9 cellular contexts compared by ENCODE assay signal in genomic region chr5:88884435-88884877, GRCh38. TPM values are rescaled to one million over a fixed set of nuclear protein-coding genes. Genes with fewer than 3 reads are reported as not detected.
A peak's percentile ranks its signal among the peaks of the same experiment; 100 is the strongest.
DNase-seq lines count a peak whose midpoint lies in the region; ATAC-seq, FAIRE-seq and TF ChIP-seq lines count a peak whose summit lies in the region.
"Had no signal": no experiment of that assay in that cellular context is flagged by ENCODE, and none has a peak within 500 bp of the region (broad histone marks: within the 10 kb centered on the region; RNA-seq: fewer than 3 reads in every experiment).

No MANE protein-coding gene starts in this region.

- H3K9me3 ChIP-seq in esophagus squamous epithelium (no peaks in the 10 kb centered on the region), prostate gland (no peaks in the 10 kb centered on the region)

- H3K4me1 ChIP-seq in esophagus squamous epithelium (peaks cover 0 to 49% (median 3%) of the 10 kb centered on the region in 3 donors), prostate gland (replicated peaks) (no peaks in the 10 kb centered on the region)

- CTCF ChIA-PET in RWPE1 (lab: Yijun Ruan, JAX) = interaction anchor here (0.7 to 0.8 kb wide), 2 partner anchors 9 to 89 kb away, joined by 3 to 9 read pairs; no protein-coding TSS in a partner anchor

- no peaks in the 10 kb centered on the region for H3K36me3 ChIP-seq in H7 (replicated peaks; ENCODE audit: control insufficient read depth, insufficient read depth, low read length)
- H3K36me3 ChIP-seq in esophagus squamous epithelium = no peaks in the 10 kb centered on the region
- no peaks in the 10 kb centered on the region for H3K36me3 ChIP-seq in prostate gland

- H3K27me3 ChIP-seq in H7 (ENCODE audit: control insufficient read depth, insufficient read depth, low read length) (peaks cover 30% of the 10 kb centered on the region), esophagus squamous epithelium (peaks cover 0 to 15% (median 0%) of the 10 kb centered on the region in 4 donors), prostate gland (replicated peaks; ENCODE audit: insufficient read depth) (no peaks in the 10 kb centered on the region)

- H3K4me3 ChIP-seq in H7 (ENCODE audit: insufficient read depth, low read depth, low read length) (peak overlapping the region; percentile 46), esophagus squamous epithelium (peak overlapping the region; percentile 34 to 67 (median 60)), prostate gland (peak overlapping the region; percentile 42 to 53)

- TF ChIP-seq CTCF in RWPE1 (conservative IDR thresholded peaks at IDR 0.05; ENCODE audit: low read depth) = no peak
- no peak for TF ChIP-seq CTCF in esophagus squamous epithelium (IDR thresholded peaks at IDR 0.05)
- TF ChIP-seq CTCF in prostate gland (IDR thresholded peaks at IDR 0.05) = no peak
- no peak for TF ChIP-seq CTCF in D721Med (IDR thresholded peaks at IDR 0.05; ENCODE audit: insufficient read depth, missing control alignments)

- H3K27ac ChIP-seq in RWPE1 = no peak overlapping the region
- peak overlapping the region; percentile 71 to 95 (median 91) for H3K27ac ChIP-seq in esophagus squamous epithelium
- peak overlapping the region; percentile 74 to 82 for H3K27ac ChIP-seq in prostate gland

- FAIRE-seq in D721Med (lab: Jason Lieb, UNC) = no peak
- FAIRE-seq: TTC549 had no signal

- ATAC-seq in GM19395 (IDR thresholded peaks at IDR 0.05; ENCODE audit: unreplicated experiment) = no peak
- ATAC-seq in activated CD4-positive, CD25-positive, alpha-beta regulatory T cell treated with anti-CD3 and anti-CD28 coated beads, Interleukin-2, amount 50 U/mL, for 24 hours = no peak
- no peak for ATAC-seq in HG03378 (IDR thresholded peaks at IDR 0.05; ENCODE audit: unreplicated experiment)

- DNase-seq in H7 = peak; percentile 19
- peak; percentile 18 for DNase-seq in RWPE1 (ENCODE audit: low spot score)
- no peak for DNase-seq in esophagus squamous epithelium (lab: John Stamatoyannopoulos, UW)
- DNase-seq in prostate gland (ENCODE audit: low spot score) = no peak
- no peak for DNase-seq in D721Med (ENCODE audit: insufficient read length, low spot score)

- POLR2A ChIA-PET in RWPE1 (lab: Yijun Ruan, JAX; ENCODE audit: low non-redundant PET) = interaction anchor here (0.6 kb wide), 1 partner anchor 96 kb away, joined by 5 read pairs; no protein-coding TSS in a partner anchor

- 6 to 7% methylated on average over 10 of the region's 10 CpGs for WGBS in esophagus squamous epithelium, 2 donors
- 10% methylated on average over 10 of the region's 10 CpGs for WGBS in prostate gland

- no peak for TF ChIP-seq POLR2A in esophagus squamous epithelium (IDR thresholded peaks at IDR 0.05)
- no peak for TF ChIP-seq POLR2A in prostate gland (IDR thresholded peaks at IDR 0.05)

- intact Hi-C loops in esophagus squamous epithelium (cut with DNase I) (loop anchor here (10.0 kb wide), 1 partner anchor 50 kb away; no protein-coding TSS in a partner anchor), prostate gland (cut with DNase I) (loop anchor here (5.0 kb wide), 3 partner anchors 47 to 152 kb away; no protein-coding TSS in a partner anchor)

RNA-seq across cellular contexts. Expression of gene MEF2C, which starts 1.5 kb away (rescaled TPM):
- total RNA-seq in H7 (2014; rRNA removed; shearing (Covaris generic)) = 3.4 and 5.5 TPM in 2 replicates
- total RNA-seq in esophagus squamous epithelium (10 to 100 TPM in 2 of 4 donors, 1 to 10 TPM in 2; 3.1 to 17.5 (median 9.9) TPM), prostate gland (10 to 100 TPM; 13.9 to 44.0 TPM)

Comparison
In these comparisons a context has a peak if more than half of its experiments do, and no peak if none do; other contexts are left out.
1. DNase-seq: peak in H7 (single experiment) and RWPE1 (single experiment); none in esophagus squamous epithelium (single experiment), prostate gland (single experiment) and D721Med (single experiment).
2. Peak in every context shown above with its lines, with median percentiles within 50 percentile points of each other: H3K4me3 ChIP-seq.